ENCODE assay signal across 1 cellular context in the genomic region with DNA sequence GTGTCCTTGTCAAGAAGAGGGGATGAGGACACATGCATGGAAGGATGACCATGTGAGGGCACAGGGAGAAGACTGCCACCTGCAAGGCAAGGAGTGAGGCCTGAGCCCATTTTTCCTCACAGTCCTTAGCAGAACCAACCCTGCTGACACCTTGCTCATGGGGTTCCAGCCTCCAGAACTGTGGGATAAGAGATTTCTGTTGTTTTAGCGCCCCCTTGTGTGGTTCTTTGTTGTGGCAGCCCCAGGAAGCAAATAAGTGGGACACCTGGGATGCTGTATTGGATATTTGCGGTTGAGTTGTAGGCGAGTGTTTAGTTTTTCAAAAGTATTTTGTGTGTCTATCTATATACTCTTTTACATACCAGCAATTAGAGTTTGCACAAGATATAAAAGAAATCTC.
TF ChIP-seq lines count a peak whose summit lies in the region.

No MANE protein-coding gene starts in this region.

TF ChIP-seq in GM23338, 12 proteins besides CTCF, POLR2A, EP300 and RAD21 (continued from another document):
- TF ChIP-seq, protein P1, sequence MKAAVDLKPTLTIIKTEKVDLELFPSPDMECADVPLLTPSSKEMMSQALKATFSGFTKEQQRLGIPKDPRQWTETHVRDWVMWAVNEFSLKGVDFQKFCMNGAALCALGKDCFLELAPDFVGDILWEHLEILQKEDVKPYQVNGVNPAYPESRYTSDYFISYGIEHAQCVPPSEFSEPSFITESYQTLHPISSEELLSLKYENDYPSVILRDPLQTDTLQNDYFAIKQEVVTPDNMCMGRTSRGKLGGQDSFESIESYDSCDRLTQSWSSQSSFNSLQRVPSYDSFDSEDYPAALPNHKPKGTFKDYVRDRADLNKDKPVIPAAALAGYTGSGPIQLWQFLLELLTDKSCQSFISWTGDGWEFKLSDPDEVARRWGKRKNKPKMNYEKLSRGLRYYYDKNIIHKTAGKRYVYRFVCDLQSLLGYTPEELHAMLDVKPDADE (IDR thresholded peaks at IDR 0.05) = no peak
- TF ChIP-seq STAT1 (IDR thresholded peaks at IDR 0.05; ENCODE audit: unreplicated experiment) = no peak
- TF ChIP-seq CREB1 (CRISPR knock-in tag; IDR thresholded peaks at IDR 0.05; ENCODE audit: low read depth) = no peak
- TF ChIP-seq NANOG (IDR thresholded peaks at IDR 0.05; ENCODE audit: borderline replicate concordance) = no peak
